In genomic region chr17:998111-998510, GRCh38 we compare ENCODE assay signal across 10 cellular contexts. TPM values are rescaled to one million over a fixed set of nuclear protein-coding genes. Genes with fewer than 3 reads are reported as not detected.
A peak's percentile ranks its signal among the peaks of the same experiment; 100 is the strongest.
DNase-seq lines count a peak whose midpoint lies in the region; ATAC-seq and TF ChIP-seq lines count a peak whose summit lies in the region.
"Had no signal": no experiment of that assay in that cellular context is flagged by ENCODE, and none has a peak within 500 bp of the region (broad histone marks: within the 10 kb centered on the region; RNA-seq: fewer than 3 reads in every experiment).

No MANE protein-coding gene starts in this region.

- no peak for DNase-seq in CD4-positive, alpha-beta T cell
- DNase-seq in LNCaP clone FGC (ENCODE audit: low read depth) (no peak), chondrocyte (ENCODE audit: low spot score) (no peak), SK-N-DZ (ENCODE audit: low spot score) (no peak), NCI-H82 (lab: John Stamatoyannopoulos, UW) (no peak), NCI-H69 (lab: John Stamatoyannopoulos, UW) (no peak)
- no peak for DNase-seq in natural killer cell treated with Interleukin-12 subunit alpha and Interleukin-12 subunit beta and Interleukin-15 and Interleukin-18, amount 100 ng/mL, for 72 hours (ENCODE audit: low spot score)
- DNase-seq: cortex of kidney had no signal

- peak overlapping the region; percentile 55 for H3K27ac Mint-ChIP-seq in CD4-positive, alpha-beta T cell
- H3K27ac Mint-ChIP-seq in chondrocyte (ENCODE audit: unreplicated experiment): peak overlapping the region; percentile 98
- peak overlapping the region; percentile 96 to 97 for H3K27ac Mint-ChIP-seq in natural killer cell treated with Interleukin-12 subunit alpha and Interleukin-12 subunit beta and Interleukin-15 and Interleukin-18, amount 100 ng/mL, for 72 hours

- H3K4me3 ChIP-seq in LNCaP clone FGC (ENCODE audit: low read depth, low read length): peak overlapping the region; percentile 91

- no peak overlapping the region for H3K27ac ChIP-seq in CD4-positive, alpha-beta T cell (ENCODE audit: low read depth, low read length)

- H3K9me3 ChIP-seq in CD4-positive, alpha-beta T cell (ENCODE audit: control insufficient read depth, low read length): peaks cover 13% of the 10 kb centered on the region

- H3K27me3 ChIP-seq in CD4-positive, alpha-beta T cell (ENCODE audit: control insufficient read depth, insufficient read depth, low read length): no peaks in the 10 kb centered on the region

- POLR2A ChIA-PET in CD4-positive, alpha-beta T cell (lab: Charles Lee): interaction anchor here (2.6 kb wide), 1 partner anchor 19 kb away, joined by 44 read pairs; the partner anchor contains the start of gene NXN

- CTCF ChIA-PET in CD4-positive, alpha-beta T cell (lab: Charles Lee): interaction anchor here (2.1 kb wide), 1 partner anchor 17 kb away, joined by 17 read pairs; no protein-coding TSS in a partner anchor

- H3K4me1 Mint-ChIP-seq in CD4-positive, alpha-beta T cell (ENCODE audit: low read depth): peaks cover 27% of the 10 kb centered on the region
- peaks cover 51% of the 10 kb centered on the region for H3K4me1 Mint-ChIP-seq in chondrocyte (ENCODE audit: low read depth)
- H3K4me1 Mint-ChIP-seq in natural killer cell treated with Interleukin-12 subunit alpha and Interleukin-12 subunit beta and Interleukin-15 and Interleukin-18, amount 100 ng/mL, for 72 hours (ENCODE audit: low read depth in 2 of 2): peaks cover 28 to 33% of the 10 kb centered on the region in 2 donors

- no peak for ATAC-seq in CD4-positive, alpha-beta T cell (ENCODE audit: poor library complexity)
- ATAC-seq in natural killer cell treated with Interleukin-12 subunit alpha and Interleukin-12 subunit beta and Interleukin-15 and Interleukin-18, amount 100 ng/mL, for 72 hours: no peak
- no peak for ATAC-seq in GM21447 (IDR thresholded peaks at IDR 0.05; ENCODE audit: unreplicated experiment)
- ATAC-seq: sciatic nerve had no signal

- intact Hi-C loops in CD4-positive, alpha-beta T cell (cut with DNase I, micrococcal nuclease): loop anchor here (2.0 to 5.0 kb wide), 4 partner anchors 121 to 853 kb away; partner anchors contain the start of gene VPS53 (in 1 of the 2)

- H3K9me3 Mint-ChIP-seq in CD4-positive, alpha-beta T cell: peaks cover 3% of the 10 kb centered on the region
- H3K9me3 Mint-ChIP-seq in chondrocyte (ENCODE audit: low read depth): no peaks in the 10 kb centered on the region
- H3K9me3 Mint-ChIP-seq in natural killer cell treated with Interleukin-12 subunit alpha and Interleukin-12 subunit beta and Interleukin-15 and Interleukin-18, amount 100 ng/mL, for 72 hours: peaks cover 12% of the 10 kb centered on the region

- TF ChIP-seq CTCF in CD4-positive, alpha-beta T cell (IDR thresholded peaks at IDR 0.05): no peak
- TF ChIP-seq CTCF in LNCaP clone FGC (IDR thresholded peaks at IDR 0.05; ENCODE audit: control insufficient read depth, extremely low read depth, insufficient read depth) (no peak), chondrocyte (IDR thresholded peaks at IDR 0.05) (no peak)

- H3K27me3 Mint-ChIP-seq in CD4-positive, alpha-beta T cell: no peaks in the 10 kb centered on the region
- no peaks in the 10 kb centered on the region for H3K27me3 Mint-ChIP-seq in chondrocyte (ENCODE audit: low read depth)
- no peaks in the 10 kb centered on the region for H3K27me3 Mint-ChIP-seq in natural killer cell treated with Interleukin-12 subunit alpha and Interleukin-12 subunit beta and Interleukin-15 and Interleukin-18, amount 100 ng/mL, for 72 hours

- peaks cover 47% of the 10 kb centered on the region for H3K36me3 Mint-ChIP-seq in CD4-positive, alpha-beta T cell (ENCODE audit: low read depth)
- peaks cover 16% of the 10 kb centered on the region for H3K36me3 Mint-ChIP-seq in chondrocyte (ENCODE audit: low read depth)
- H3K36me3 Mint-ChIP-seq in natural killer cell treated with Interleukin-12 subunit alpha and Interleukin-12 subunit beta and Interleukin-15 and Interleukin-18, amount 100 ng/mL, for 72 hours: peaks cover 25% of the 10 kb centered on the region

- peak overlapping the region; percentile 100 for H3K4me3 Mint-ChIP-seq in CD4-positive, alpha-beta T cell
- H3K4me3 Mint-ChIP-seq in chondrocyte (ENCODE audit: unreplicated experiment): peak overlapping the region; percentile 94
- peak overlapping the region; percentile 96 for H3K4me3 Mint-ChIP-seq in natural killer cell treated with Interleukin-12 subunit alpha and Interleukin-12 subunit beta and Interleukin-15 and Interleukin-18, amount 100 ng/mL, for 72 hours

RNA-seq across cellular contexts. Expression of gene TIMM22, which starts 1.2 kb away (rescaled TPM):
- total RNA-seq in CD4-positive, alpha-beta T cell: 10 to 100 TPM; 10.2 to 10.9 TPM
- total RNA-seq in chondrocyte: 10.0 to 13.1 TPM (median 10.3 TPM) in 3 replicates
- total RNA-seq in natural killer cell treated with Interleukin-12 subunit alpha and Interleukin-12 subunit beta and Interleukin-15 and Interleukin-18, amount 100 ng/mL, for 72 hours: 10 to 100 TPM; 12.7 to 19.8 TPM
- 22.8 and 23.7 TPM in 2 replicates for polyA plus RNA-seq in SK-N-DZ (2014; cell fraction: cytosol; rRNA removed)
- 11.7 and 12.1 TPM in 2 replicates for polyA plus RNA-seq in SK-N-DZ (2014; cell fraction: nucleus; rRNA removed)

RNA-seq across cellular contexts. Expression of gene NXN, which starts 18.5 kb away (rescaled TPM):
- total RNA-seq in CD4-positive, alpha-beta T cell: under 1 TPM; 0.80 to 0.98 TPM
- total RNA-seq in chondrocyte: 85.2 to 93.6 TPM (median 86.4 TPM) in 3 replicates
- total RNA-seq in natural killer cell treated with Interleukin-12 subunit alpha and Interleukin-12 subunit beta and Interleukin-15 and Interleukin-18, amount 100 ng/mL, for 72 hours: under 1 TPM; 0.61 to 0.69 TPM
- 28.3 and 36.7 TPM in 2 replicates for polyA plus RNA-seq in SK-N-DZ (2014; cell fraction: cytosol; rRNA removed)
- 7.0 and 11.4 TPM in 2 replicates for polyA plus RNA-seq in SK-N-DZ (2014; cell fraction: nucleus; rRNA removed)

Comparison
In these comparisons a context has a peak if more than half of its experiments do, and no peak if none do; other contexts are left out.
1. RNA of gene NXN, which starts 18.5 kb away (total RNA-seq): 85.2 to 93.6 TPM in chondrocyte; 0.80 to 0.98 TPM in CD4-positive, alpha-beta T cell and 0.61 to 0.69 TPM in natural killer cell treated with Interleukin-12 subunit alpha and Interleukin-12 subunit beta and Interleukin-15 and Interleukin-18, amount 100 ng/mL, for 72 hours; every median in the first group is over 10 times any median in the second.
2. Peak in every context shown above with its lines, with median percentiles within 50 percentile points of each other: H3K27ac Mint-ChIP-seq and H3K4me3 Mint-ChIP-seq.